1 cellular context compared by ENCODE assay signal in genomic region chr12:27646149-27646548, GRCh38.
TF ChIP-seq lines count a peak whose summit lies in the region.

No MANE protein-coding gene starts in this region.

TF ChIP-seq in WTC11, 78 proteins besides CTCF, POLR2A, EP300 and RAD21 (continued from another document):
- no peak for TF ChIP-seq FOXP4 (CRISPR knock-in tag; IDR thresholded peaks at IDR 0.05)
